In the genomic region with DNA sequence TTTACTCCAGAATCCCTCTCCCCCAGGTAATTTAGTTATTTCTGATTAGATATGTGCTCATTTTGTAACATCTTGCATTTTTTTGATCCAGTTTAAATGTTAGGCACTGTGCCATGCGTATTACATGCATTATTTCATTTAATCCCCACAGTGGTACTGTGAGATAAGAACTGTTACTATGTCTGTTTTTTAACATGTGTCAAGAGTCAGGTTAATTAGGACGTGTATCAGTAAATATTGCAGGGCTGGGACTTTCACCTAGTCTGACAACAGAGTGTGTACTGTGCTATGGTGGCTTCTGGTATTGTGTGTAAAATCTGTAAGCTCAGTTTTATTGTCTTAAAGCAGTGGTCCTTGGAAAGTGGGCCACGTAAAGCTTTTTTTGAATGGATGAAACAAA, we compare ENCODE assay signal across 16 cellular contexts.
"Had no signal": no experiment of that assay in that cellular context is flagged by ENCODE, and none has a peak within 500 bp of the region (broad histone marks: within the 10 kb centered on the region; RNA-seq: fewer than 3 reads in every experiment).

No MANE protein-coding gene starts in this region.

- H3K9me3 ChIP-seq: esophagus muscularis mucosa, thyroid gland had no signal

- DNase-seq: activated CD8-positive, alpha-beta memory T cell treated with anti-CD3 and anti-CD28 coated beads, Interleukin-2, amount 10 ng/mL, durations not matched to agents 7 days and 5 days; activated gamma-delta T cell; activated naive CD8-positive, alpha-beta T cell treated with anti-CD3 and anti-CD28 coated beads for 36 hours; activated T-cell treated with anti-CD3 and anti-CD28 coated beads, Interleukin-2, amount 50 U/mL, for 24 hours; dorsolateral prefrontal cortex; glutamatergic neuron; immature natural killer cell; left colon; T-helper 17 cell had no signal

- ATAC-seq: activated CD8-positive, alpha-beta memory T cell treated with anti-CD3 and anti-CD28 coated beads, Interleukin-2, amount 10 ng/mL, durations not matched to agents 7 days and 5 days; left colon; natural killer cell treated with Interleukin-12 subunit alpha and Interleukin-12 subunit beta and Interleukin-15 and Interleukin-18, amount 100 ng/mL, for 72 hours; stimulated activated effector memory CD8-positive, alpha-beta T cell treated with anti-CD3 and anti-CD28 coated beads, Interleukin-12 subunit alpha, Interleukin-12 subunit beta, amount 100 ng/mL, for 72 hours; T-helper 17 cell had no signal

- H3K36me3 ChIP-seq: esophagus muscularis mucosa, thyroid gland had no signal

- H3K27me3 ChIP-seq: dorsolateral prefrontal cortex, esophagus muscularis mucosa, thyroid gland had no signal

- H3K4me3 ChIP-seq: dorsolateral prefrontal cortex, esophagus muscularis mucosa, thyroid gland had no signal

- FAIRE-seq: bronchial epithelial cell, TTC549, urothelium cell line had no signal
